8 cellular contexts compared by ENCODE assay signal in genomic region chr17:43125967-43126910, GRCh38. TPM values are rescaled to one million over a fixed set of nuclear protein-coding genes. Genes with fewer than 3 reads are reported as not detected.
A peak's percentile ranks its signal among the peaks of the same experiment; 100 is the strongest.
DNase-seq lines count a peak whose midpoint lies in the region; TF ChIP-seq lines count a peak whose summit lies in the region.

No MANE protein-coding gene starts in this region.

- H3K4me3 ChIP-seq in SK-N-SH (ENCODE audit: low read depth in 2 of 2, low read length in 1 of 2), result peak overlapping the region; percentile 78 to 95
- H3K4me3 ChIP-seq in parathyroid adenoma (ENCODE audit: low read depth, low read length), result peak overlapping the region; percentile 98

- no peak for TF ChIP-seq EP300 in SK-N-SH (IDR thresholded peaks at IDR 0.05; ENCODE audit: borderline replicate concordance in 1 of 2, low read depth in 1 of 2, low read length in 1 of 2)

- H4K20me1 ChIP-seq in SK-N-SH (ENCODE audit: insufficient read depth), result no peaks in the 10 kb centered on the region

- peak overlapping the region; percentile 95; the same call in 1 of the 2 replicates for H2AFZ ChIP-seq in SK-N-SH (ENCODE audit: low read depth)
- H2AFZ ChIP-seq in parathyroid adenoma, result peak overlapping the region; percentile 84

- CTCF ChIA-PET in SK-N-SH (lab: Yijun Ruan, JAX), result interaction anchor here (0.7 kb wide), 1 partner anchor 43 kb away, joined by 4 read pairs; no protein-coding TSS in a partner anchor

- no peak for TF ChIP-seq RAD21 in SK-N-SH (IDR thresholded peaks at IDR 0.05; ENCODE audit: low read length)

- peaks cover 24% of the 10 kb centered on the region for H3F3A ChIP-seq in SK-N-SH (replicated peaks; ENCODE audit: insufficient read depth)

- H3K4me1 ChIP-seq in SK-N-SH (ENCODE audit: control insufficient read depth in 1 of 2, insufficient read depth in 2 of 2, low read depth in 1 of 2, low read length in 1 of 2) (peaks cover 0 to 7% of the 10 kb centered on the region in 2 experiments; a peak in 2 of 4 replicates), parathyroid adenoma (peaks cover 2% of the 10 kb centered on the region)

- POLR2A ChIA-PET in SK-N-SH (lab: Yijun Ruan, JAX), result interaction anchor here (1.1 to 1.7 kb wide), 2 partner anchors 24 to 102 kb away, joined by 3 to 6 read pairs; no protein-coding TSS in a partner anchor

- H3K9me3 ChIP-seq in SK-N-SH (no peaks in the 10 kb centered on the region), parathyroid adenoma (ENCODE audit: control insufficient read depth, low read length) (no peaks in the 10 kb centered on the region)

- WGBS in SK-N-SH (ENCODE audit: low lambda C conversion rate), result 32% methylated on average over 41 of the region's 59 CpGs

- H3K4me2 ChIP-seq in SK-N-SH (peak overlapping the region; percentile 91), parathyroid adenoma (ENCODE audit: low read length) (peak overlapping the region; percentile 86)

- no peak for TF ChIP-seq CTCF in SK-N-SH (IDR thresholded peaks at IDR 0.05)
- TF ChIP-seq CTCF in parathyroid adenoma (IDR thresholded peaks at IDR 0.05), result no peak
- no peak for TF ChIP-seq CTCF in GM20000 (IDR thresholded peaks at IDR 0.05; ENCODE audit: extremely low read depth, missing control alignments)

- DNase-seq in DMS153 (lab: John Stamatoyannopoulos, UW) (peak; percentile 10), DMS153 treated with DMSO at 0.1 percent for 48 hours (lab: John Stamatoyannopoulos, UW; ENCODE audit: unreplicated experiment) (no peak), SK-N-SH (peak; percentile 63), erythroblast (lab: John Stamatoyannopoulos, UW) (peak; percentile 62 to 74), GM20000 (ENCODE audit: low spot score) (no peak), AG08396 (ENCODE audit: low spot score) (no peak), superior temporal gyrus (ENCODE audit: extremely low spot score) (no peak)

- peak overlapping the region; percentile 86 for H3K9ac ChIP-seq in SK-N-SH
- no peak overlapping the region for H3K9ac ChIP-seq in parathyroid adenoma

- no peak for TF ChIP-seq POLR2A in erythroblast (IDR thresholded peaks at IDR 0.05; ENCODE audit: low read length)

- peaks cover 3 to 21% of the 10 kb centered on the region in 2 experiments for H3K36me3 ChIP-seq in SK-N-SH (replicated peaks in 1 of 2; ENCODE audit: control insufficient read depth in 1 of 2, insufficient read depth in 2 of 2, low read length in 1 of 2)
- H3K36me3 ChIP-seq in parathyroid adenoma (ENCODE audit: control insufficient read depth, insufficient read depth, low read length), result no peaks in the 10 kb centered on the region

- H3K27ac ChIP-seq in SK-N-SH (ENCODE audit: low read depth in 2 of 2, low read length in 1 of 2), result peak overlapping the region; percentile 74 to 83
- peak overlapping the region; percentile 80 for H3K27ac ChIP-seq in parathyroid adenoma

- H3K9me2 ChIP-seq in SK-N-SH, result no peaks in the 10 kb centered on the region

- no peaks in the 10 kb centered on the region for H3K27me3 ChIP-seq in SK-N-SH (ENCODE audit: insufficient read depth)
- H3K27me3 ChIP-seq in parathyroid adenoma (ENCODE audit: control insufficient read depth, insufficient read depth, low read length), result no peaks in the 10 kb centered on the region

- H3K79me2 ChIP-seq in SK-N-SH (ENCODE audit: insufficient read depth) (peaks cover 69% of the 10 kb centered on the region), parathyroid adenoma (peaks cover 3% of the 10 kb centered on the region)

TF ChIP-seq in SK-N-SH, 30 proteins besides CTCF, POLR2A, EP300 and RAD21:
- TF ChIP-seq FOXM1 (IDR thresholded peaks at IDR 0.05; ENCODE audit: low read depth), result no peak
- no peak for TF ChIP-seq ZBTB33 (IDR thresholded peaks at IDR 0.05; ENCODE audit: borderline replicate concordance, low read depth)
- TF ChIP-seq ELF1 (IDR thresholded peaks at IDR 0.05), result no peak
- 0 out of 2 replicates have a peak, but pooled peaks have one; percentile 24 for TF ChIP-seq PBX3 (IDR thresholded peaks at IDR 0.05)

RNA-seq across cellular contexts. Expression of gene BRCA1, which starts 1.1 kb away (rescaled TPM):
- polyA plus RNA-seq in SK-N-SH (2012; rRNA removed), result 11.2 and 12.5 TPM in 2 replicates
- polyA plus RNA-seq in SK-N-SH (2012; cell fraction: cytosol; rRNA removed), result 8.4 and 10.4 TPM in 2 replicates
- polyA plus RNA-seq in SK-N-SH (2012; cell fraction: nucleus; rRNA removed), result 13.3 and 15.5 TPM in 2 replicates

RNA-seq across cellular contexts. Expression of gene NBR1, which starts 44.8 kb away (rescaled TPM):
- polyA plus RNA-seq in SK-N-SH (2012; rRNA removed), result 41.4 and 62.5 TPM in 2 replicates
- polyA plus RNA-seq in SK-N-SH (2012; cell fraction: cytosol; rRNA removed), result 45.4 and 53.2 TPM in 2 replicates
- 21.3 and 40.4 TPM in 2 replicates for polyA plus RNA-seq in SK-N-SH (2012; cell fraction: nucleus; rRNA removed)

Comparison
In these comparisons a context has a peak if more than half of its experiments do, and no peak if none do; other contexts are left out.
1. DNase-seq: peak in DMS153 (single experiment), SK-N-SH (single experiment) and erythroblast (2 of 2); none in DMS153 treated with DMSO at 0.1 percent for 48 hours (single experiment), GM20000 (single experiment), AG08396 (single experiment) and superior temporal gyrus (single experiment).